1 cellular context compared by ENCODE assay signal in the genomic region with DNA sequence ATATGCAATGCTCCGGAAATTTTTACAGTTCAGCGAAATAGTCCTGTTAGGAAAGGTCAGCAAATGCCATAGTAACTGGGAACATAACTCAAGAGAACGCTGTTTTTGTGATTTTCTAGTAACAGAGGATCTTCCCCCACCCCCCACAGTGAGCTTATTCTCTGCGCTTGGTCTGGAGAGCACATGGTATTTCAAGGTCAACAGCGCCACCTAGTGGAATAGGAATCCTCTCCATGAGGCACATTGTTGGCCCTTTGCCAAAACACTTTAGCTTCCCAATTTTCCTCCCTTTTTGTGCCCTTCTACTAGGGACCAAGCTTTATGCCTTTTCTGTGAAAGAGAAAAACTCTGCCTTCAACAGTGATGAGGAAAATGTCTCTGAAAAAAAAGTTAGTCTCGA.
TF ChIP-seq lines count a peak whose summit lies in the region.

No MANE protein-coding gene starts in this region.

TF ChIP-seq in K562, 482 proteins besides CTCF, POLR2A, EP300 and RAD21 (continued from another document):
- TF ChIP-seq, protein P1, sequence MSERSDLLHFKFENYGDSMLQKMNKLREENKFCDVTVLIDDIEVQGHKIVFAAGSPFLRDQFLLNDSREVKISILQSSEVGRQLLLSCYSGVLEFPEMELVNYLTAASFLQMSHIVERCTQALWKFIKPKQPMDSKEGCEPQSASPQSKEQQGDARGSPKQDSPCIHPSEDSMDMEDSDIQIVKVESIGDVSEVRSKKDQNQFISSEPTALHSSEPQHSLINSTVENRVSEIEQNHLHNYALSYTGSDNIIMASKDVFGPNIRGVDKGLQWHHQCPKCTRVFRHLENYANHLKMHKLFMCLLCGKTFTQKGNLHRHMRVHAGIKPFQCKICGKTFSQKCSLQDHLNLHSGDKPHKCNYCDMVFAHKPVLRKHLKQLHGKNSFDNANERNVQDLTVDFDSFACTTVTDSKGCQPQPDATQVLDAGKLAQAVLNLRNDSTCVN (CRISPR knock-in tag; IDR thresholded peaks at IDR 0.05), result no peak
